In the genomic region with DNA sequence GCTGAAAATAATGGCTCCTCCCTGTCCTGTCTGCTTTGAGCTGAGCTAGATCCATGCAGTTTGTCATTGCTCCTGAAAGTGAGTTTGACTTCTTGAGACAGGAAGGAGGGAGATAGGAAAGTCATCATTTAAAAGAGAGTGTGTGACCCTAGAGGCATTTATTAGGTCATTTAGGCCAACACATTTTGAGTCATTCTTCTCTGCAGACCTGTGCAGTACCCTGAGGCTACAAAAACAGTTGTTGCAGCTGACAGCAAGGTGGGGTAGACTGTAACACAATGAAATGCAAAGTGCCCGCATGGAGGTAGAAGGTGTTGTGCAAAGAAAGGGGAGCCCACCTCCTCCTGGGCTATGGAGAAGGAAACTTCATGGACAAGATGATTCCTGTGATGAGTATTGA, we compare ENCODE assay signal across 2 cellular contexts.
TF ChIP-seq lines count a peak whose summit lies in the region.

No MANE protein-coding gene starts in this region.

TF ChIP-seq in IMR-90, 13 proteins besides CTCF, POLR2A, EP300 and RAD21 (continued from another document):
- TF ChIP-seq, protein P1, sequence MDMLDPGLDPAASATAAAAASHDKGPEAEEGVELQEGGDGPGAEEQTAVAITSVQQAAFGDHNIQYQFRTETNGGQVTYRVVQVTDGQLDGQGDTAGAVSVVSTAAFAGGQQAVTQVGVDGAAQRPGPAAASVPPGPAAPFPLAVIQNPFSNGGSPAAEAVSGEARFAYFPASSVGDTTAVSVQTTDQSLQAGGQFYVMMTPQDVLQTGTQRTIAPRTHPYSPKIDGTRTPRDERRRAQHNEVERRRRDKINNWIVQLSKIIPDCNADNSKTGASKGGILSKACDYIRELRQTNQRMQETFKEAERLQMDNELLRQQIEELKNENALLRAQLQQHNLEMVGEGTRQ (IDR thresholded peaks at IDR 0.05; ENCODE audit: low read depth, low read length), result no peak

TF ChIP-seq in WTC11, 78 proteins besides CTCF, POLR2A, EP300 and RAD21 (continued from another document):
- TF ChIP-seq, protein P2, sequence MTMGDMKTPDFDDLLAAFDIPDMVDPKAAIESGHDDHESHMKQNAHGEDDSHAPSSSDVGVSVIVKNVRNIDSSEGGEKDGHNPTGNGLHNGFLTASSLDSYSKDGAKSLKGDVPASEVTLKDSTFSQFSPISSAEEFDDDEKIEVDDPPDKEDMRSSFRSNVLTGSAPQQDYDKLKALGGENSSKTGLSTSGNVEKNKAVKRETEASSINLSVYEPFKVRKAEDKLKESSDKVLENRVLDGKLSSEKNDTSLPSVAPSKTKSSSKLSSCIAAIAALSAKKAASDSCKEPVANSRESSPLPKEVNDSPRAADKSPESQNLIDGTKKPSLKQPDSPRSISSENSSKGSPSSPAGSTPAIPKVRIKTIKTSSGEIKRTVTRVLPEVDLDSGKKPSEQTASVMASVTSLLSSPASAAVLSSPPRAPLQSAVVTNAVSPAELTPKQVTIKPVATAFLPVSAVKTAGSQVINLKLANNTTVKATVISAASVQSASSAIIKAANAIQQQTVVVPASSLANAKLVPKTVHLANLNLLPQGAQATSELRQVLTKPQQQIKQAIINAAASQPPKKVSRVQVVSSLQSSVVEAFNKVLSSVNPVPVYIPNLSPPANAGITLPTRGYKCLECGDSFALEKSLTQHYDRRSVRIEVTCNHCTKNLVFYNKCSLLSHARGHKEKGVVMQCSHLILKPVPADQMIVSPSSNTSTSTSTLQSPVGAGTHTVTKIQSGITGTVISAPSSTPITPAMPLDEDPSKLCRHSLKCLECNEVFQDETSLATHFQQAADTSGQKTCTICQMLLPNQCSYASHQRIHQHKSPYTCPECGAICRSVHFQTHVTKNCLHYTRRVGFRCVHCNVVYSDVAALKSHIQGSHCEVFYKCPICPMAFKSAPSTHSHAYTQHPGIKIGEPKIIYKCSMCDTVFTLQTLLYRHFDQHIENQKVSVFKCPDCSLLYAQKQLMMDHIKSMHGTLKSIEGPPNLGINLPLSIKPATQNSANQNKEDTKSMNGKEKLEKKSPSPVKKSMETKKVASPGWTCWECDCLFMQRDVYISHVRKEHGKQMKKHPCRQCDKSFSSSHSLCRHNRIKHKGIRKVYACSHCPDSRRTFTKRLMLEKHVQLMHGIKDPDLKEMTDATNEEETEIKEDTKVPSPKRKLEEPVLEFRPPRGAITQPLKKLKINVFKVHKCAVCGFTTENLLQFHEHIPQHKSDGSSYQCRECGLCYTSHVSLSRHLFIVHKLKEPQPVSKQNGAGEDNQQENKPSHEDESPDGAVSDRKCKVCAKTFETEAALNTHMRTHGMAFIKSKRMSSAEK (CRISPR knock-in tag; IDR thresholded peaks at IDR 0.05; ENCODE audit: borderline replicate concordance), result no peak
- TF ChIP-seq GRHL2 (CRISPR knock-in tag; IDR thresholded peaks at IDR 0.05; ENCODE audit: insufficient replicate concordance, severe bottlenecking) (no peak), ZNF219 (CRISPR knock-in tag; IDR thresholded peaks at IDR 0.05; ENCODE audit: borderline replicate concordance) (no peak), ZNF423 (CRISPR knock-in tag; IDR thresholded peaks at IDR 0.05) (no peak), NR2C2 (CRISPR knock-in tag; IDR thresholded peaks at IDR 0.05) (no peak), ZNF232 (CRISPR knock-in tag; IDR thresholded peaks at IDR 0.05) (no peak), TEAD1 (CRISPR knock-in tag; IDR thresholded peaks at IDR 0.05) (no peak), ETV6 (CRISPR knock-in tag; IDR thresholded peaks at IDR 0.05) (no peak), OVOL2 (CRISPR knock-in tag; IDR thresholded peaks at IDR 0.05; ENCODE audit: borderline replicate concordance) (no peak), MYBL2 (CRISPR knock-in tag; IDR thresholded peaks at IDR 0.05) (no peak), MXD4 (CRISPR knock-in tag; IDR thresholded peaks at IDR 0.05; ENCODE audit: borderline replicate concordance) (no peak), ZNF121 (CRISPR knock-in tag; IDR thresholded peaks at IDR 0.05) (no peak), NFYB (CRISPR knock-in tag; conservative IDR thresholded peaks at IDR 0.05; ENCODE audit: low read depth) (no peak)
- TF ChIP-seq, protein P3, sequence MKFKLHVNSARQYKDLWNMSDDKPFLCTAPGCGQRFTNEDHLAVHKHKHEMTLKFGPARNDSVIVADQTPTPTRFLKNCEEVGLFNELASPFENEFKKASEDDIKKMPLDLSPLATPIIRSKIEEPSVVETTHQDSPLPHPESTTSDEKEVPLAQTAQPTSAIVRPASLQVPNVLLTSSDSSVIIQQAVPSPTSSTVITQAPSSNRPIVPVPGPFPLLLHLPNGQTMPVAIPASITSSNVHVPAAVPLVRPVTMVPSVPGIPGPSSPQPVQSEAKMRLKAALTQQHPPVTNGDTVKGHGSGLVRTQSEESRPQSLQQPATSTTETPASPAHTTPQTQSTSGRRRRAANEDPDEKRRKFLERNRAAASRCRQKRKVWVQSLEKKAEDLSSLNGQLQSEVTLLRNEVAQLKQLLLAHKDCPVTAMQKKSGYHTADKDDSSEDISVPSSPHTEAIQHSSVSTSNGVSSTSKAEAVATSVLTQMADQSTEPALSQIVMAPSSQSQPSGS (CRISPR knock-in tag; IDR thresholded peaks at IDR 0.05; ENCODE audit: borderline replicate concordance, low read depth), result no peak
- TF ChIP-seq, protein P4, sequence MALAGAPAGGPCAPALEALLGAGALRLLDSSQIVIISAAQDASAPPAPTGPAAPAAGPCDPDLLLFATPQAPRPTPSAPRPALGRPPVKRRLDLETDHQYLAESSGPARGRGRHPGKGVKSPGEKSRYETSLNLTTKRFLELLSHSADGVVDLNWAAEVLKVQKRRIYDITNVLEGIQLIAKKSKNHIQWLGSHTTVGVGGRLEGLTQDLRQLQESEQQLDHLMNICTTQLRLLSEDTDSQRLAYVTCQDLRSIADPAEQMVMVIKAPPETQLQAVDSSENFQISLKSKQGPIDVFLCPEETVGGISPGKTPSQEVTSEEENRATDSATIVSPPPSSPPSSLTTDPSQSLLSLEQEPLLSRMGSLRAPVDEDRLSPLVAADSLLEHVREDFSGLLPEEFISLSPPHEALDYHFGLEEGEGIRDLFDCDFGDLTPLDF (CRISPR knock-in tag; IDR thresholded peaks at IDR 0.05), result no peak
- TF ChIP-seq, protein P5, sequence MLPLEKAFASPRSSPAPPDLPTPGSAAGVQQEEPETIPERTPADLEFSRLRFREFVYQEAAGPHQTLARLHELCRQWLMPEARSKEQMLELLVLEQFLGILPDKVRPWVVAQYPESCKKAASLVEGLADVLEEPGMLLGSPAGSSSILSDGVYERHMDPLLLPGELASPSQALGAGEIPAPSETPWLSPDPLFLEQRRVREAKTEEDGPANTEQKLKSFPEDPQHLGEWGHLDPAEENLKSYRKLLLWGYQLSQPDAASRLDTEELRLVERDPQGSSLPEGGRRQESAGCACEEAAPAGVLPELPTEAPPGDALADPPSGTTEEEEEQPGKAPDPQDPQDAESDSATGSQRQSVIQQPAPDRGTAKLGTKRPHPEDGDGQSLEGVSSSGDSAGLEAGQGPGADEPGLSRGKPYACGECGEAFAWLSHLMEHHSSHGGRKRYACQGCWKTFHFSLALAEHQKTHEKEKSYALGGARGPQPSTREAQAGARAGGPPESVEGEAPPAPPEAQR (CRISPR knock-in tag; IDR thresholded peaks at IDR 0.05), result no peak
